15 cellular contexts compared by ENCODE assay signal in the genomic region with DNA sequence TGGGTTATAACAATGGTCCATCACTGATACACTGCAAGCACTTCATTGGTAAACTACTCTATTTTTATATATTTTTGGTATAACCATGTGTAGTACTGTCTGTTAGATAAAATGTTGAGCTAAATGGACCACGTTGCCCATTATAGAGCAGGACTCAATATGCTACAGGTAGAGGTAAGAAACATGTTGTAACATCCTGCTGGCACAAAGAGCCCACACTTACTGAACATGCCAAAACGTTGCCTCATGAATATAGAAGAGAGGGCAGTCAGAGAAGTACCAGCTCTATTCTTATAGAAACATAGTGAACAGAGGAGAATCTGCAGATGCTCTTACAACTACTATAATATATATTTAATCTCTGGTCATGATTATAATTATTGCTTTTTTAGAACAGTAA. TPM values are rescaled to one million over a fixed set of nuclear protein-coding genes. Genes with fewer than 3 reads are reported as not detected.
DNase-seq lines count a peak whose midpoint lies in the region; ATAC-seq, FAIRE-seq and TF ChIP-seq lines count a peak whose summit lies in the region.
"Had no signal": no experiment of that assay in that cellular context is flagged by ENCODE, and none has a peak within 500 bp of the region (broad histone marks: within the 10 kb centered on the region; RNA-seq: fewer than 3 reads in every experiment).

No MANE protein-coding gene starts in this region.

- H3K27me3 ChIP-seq in breast epithelium (no peaks in the 10 kb centered on the region), left lung (no peaks in the 10 kb centered on the region)

- CTCF ChIA-PET in A549 (lab: Yijun Ruan, JAX), result interaction anchor here (0.9 to 1.6 kb wide), 4 partner anchors 18 to 157 kb away, joined by 3 to 5 read pairs (median 3); no protein-coding TSS in a partner anchor

- no peak for TF ChIP-seq EP300 in A549 (IDR thresholded peaks at IDR 0.05)

- DNase-seq in A549 (ENCODE audit: low read depth in 1 of 2, low spot score in 1 of 2), result no peak
- peak; percentile 28 for DNase-seq in M059J (ENCODE audit: low read depth)
- DNase-seq in breast epithelium (ENCODE audit: low spot score in 2 of 2), result peak in 1 of 2 donors; percentile 51
- no peak for DNase-seq in left lung
- DNase-seq in activated CD4-positive, CD25-positive, alpha-beta regulatory T cell (lab: John Stamatoyannopoulos, UW), result no peak
- no peak for DNase-seq in DMS53 (lab: John Stamatoyannopoulos, UW)
- DNase-seq: AML-193, NCI-H187 treated with DMSO at 0.1 percent for 48 hours, NCI-H2171, NCI-H510A, NCI-H82 had no signal

- no peak for TF ChIP-seq CTCF in A549 (IDR thresholded peaks at IDR 0.05)
- no peak for TF ChIP-seq CTCF in breast epithelium (IDR thresholded peaks at IDR 0.05)
- TF ChIP-seq CTCF in left lung (IDR thresholded peaks at IDR 0.05), result no peak

- TF ChIP-seq POLR2A in A549 (IDR thresholded peaks at IDR 0.05; ENCODE audit: low read length), result no peak
- TF ChIP-seq POLR2A in breast epithelium (IDR thresholded peaks at IDR 0.05), result no peak

- POLR2A ChIA-PET in A549 (lab: Yijun Ruan, JAX), result interaction anchor here (1.2 kb wide), 1 partner anchor 23 kb away, joined by 3 read pairs; no protein-coding TSS in a partner anchor

- H3K9me3 ChIP-seq in A549, result no peaks in the 10 kb centered on the region
- H3K9me3 ChIP-seq in breast epithelium, result no peaks in the 10 kb centered on the region
- H3K9me3 ChIP-seq in left lung, result no peaks in the 10 kb centered on the region

- intact Hi-C loops in breast epithelium (cut with DNase I; ENCODE audit: low total_unique reads) (no loop called here), left lung (cut with DNase I) (no loop called here)

- 35% methylated on average over 2 of the region's 2 CpGs for WGBS in A549 (ENCODE audit: missing lambda C conversion rate)

- H3K4me3 ChIP-seq in A549 (no peak overlapping the region), breast epithelium (no peak overlapping the region), left lung (no peak overlapping the region)
- H3K4me3 ChIP-seq: GM23338 had no signal

- TF ChIP-seq RAD21 in A549 (conservative IDR thresholded peaks at IDR 0.05 in 1 of 2, IDR thresholded peaks at IDR 0.05 in 1 of 2), result no peak

- no peak for ATAC-seq in A549
- peak; percentile 21 for ATAC-seq in left lung
- ATAC-seq in HG03432 (IDR thresholded peaks at IDR 0.05; ENCODE audit: unreplicated experiment), result no peak
- no peak for ATAC-seq in HG03025 (IDR thresholded peaks at IDR 0.05; ENCODE audit: low FRiP score, unreplicated experiment)
- ATAC-seq: GM23338 had no signal

- H3K4me2 ChIP-seq in A549, result peak overlapping the region; percentile 29
- H3K4me2 ChIP-seq: GM23338, KMS-11 had no signal

- peak overlapping the region in 1 of 2 experiments; percentile 23; a peak in 1 of 6 replicates for H3K27ac ChIP-seq in A549
- H3K27ac ChIP-seq in breast epithelium, result peak overlapping the region; percentile 28 to 77
- no peak overlapping the region for H3K27ac ChIP-seq in left lung
- H3K27ac ChIP-seq: KMS-11 had no signal

- H3K4me1 ChIP-seq in A549 (peaks cover 12% of the 10 kb centered on the region), breast epithelium (no peaks in the 10 kb centered on the region), left lung (no peaks in the 10 kb centered on the region)

- H3K36me3 ChIP-seq in breast epithelium, result no peaks in the 10 kb centered on the region
- no peaks in the 10 kb centered on the region for H3K36me3 ChIP-seq in left lung

- no peak for FAIRE-seq in A549 (lab: Jason Lieb, UNC)

TF ChIP-seq in A549, 52 proteins besides CTCF, POLR2A, EP300 and RAD21:
- TF ChIP-seq POLR2AphosphoS2 (conservative IDR thresholded peaks at IDR 0.05; ENCODE audit: low read length) (no peak), RNF2 (IDR thresholded peaks at IDR 0.05; ENCODE audit: borderline replicate concordance, low read depth) (no peak), FOSB (CRISPR knock-in tag; IDR thresholded peaks at IDR 0.05) (no peak), HOXB5 (CRISPR knock-in tag; IDR thresholded peaks at IDR 0.05) (no peak), SREBF2 (IDR thresholded peaks at IDR 0.05) (no peak), ZSCAN20 (CRISPR knock-in tag; IDR thresholded peaks at IDR 0.05) (no peak), PHF8 (IDR thresholded peaks at IDR 0.05; ENCODE audit: borderline replicate concordance, low read depth) (no peak), CBX2 (IDR thresholded peaks at IDR 0.05; ENCODE audit: borderline replicate concordance, low read depth) (no peak), BHLHE40 (IDR thresholded peaks at IDR 0.05; ENCODE audit: low read depth, low read length) (no peak), NFE2L2 (conservative IDR thresholded peaks at IDR 0.05; ENCODE audit: low read length) (no peak), RFX5 (IDR thresholded peaks at IDR 0.05) (no peak), HEYL (CRISPR knock-in tag; IDR thresholded peaks at IDR 0.05) (no peak), KDM1A (IDR thresholded peaks at IDR 0.05; ENCODE audit: low read depth) (no peak)
- TF ChIP-seq, protein P1, sequence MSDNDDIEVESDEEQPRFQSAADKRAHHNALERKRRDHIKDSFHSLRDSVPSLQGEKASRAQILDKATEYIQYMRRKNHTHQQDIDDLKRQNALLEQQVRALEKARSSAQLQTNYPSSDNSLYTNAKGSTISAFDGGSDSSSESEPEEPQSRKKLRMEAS (IDR thresholded peaks at IDR 0.05), result no peak
- TF ChIP-seq, protein P2, sequence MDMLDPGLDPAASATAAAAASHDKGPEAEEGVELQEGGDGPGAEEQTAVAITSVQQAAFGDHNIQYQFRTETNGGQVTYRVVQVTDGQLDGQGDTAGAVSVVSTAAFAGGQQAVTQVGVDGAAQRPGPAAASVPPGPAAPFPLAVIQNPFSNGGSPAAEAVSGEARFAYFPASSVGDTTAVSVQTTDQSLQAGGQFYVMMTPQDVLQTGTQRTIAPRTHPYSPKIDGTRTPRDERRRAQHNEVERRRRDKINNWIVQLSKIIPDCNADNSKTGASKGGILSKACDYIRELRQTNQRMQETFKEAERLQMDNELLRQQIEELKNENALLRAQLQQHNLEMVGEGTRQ (IDR thresholded peaks at IDR 0.05), result no peak
TF ChIP-seq in A549: peak in this region for 0.

RNA-seq across cellular contexts. Expression of a gene that starts 18.4 kb away (rescaled TPM):
- polyA plus RNA-seq in A549 (2011; rRNA removed) (161 and 165 TPM in 2 replicates), A549 (2017; fragmentation: RNase III; extraction: RNeasy Plus Mini Kit Qiagen cat#74134 plus additional on column Dnase treatment) (65.1 to 77.9 TPM (median 72.3 TPM) in 3 replicates)
- polyA plus RNA-seq in A549 (2012; cell fraction: cytosol; rRNA removed), result 35.2 and 44.0 TPM in 2 replicates
- polyA plus RNA-seq in A549 (2012; cell fraction: nucleus; rRNA removed), result 33.9 and 45.5 TPM in 2 replicates
- polyA minus RNA-seq in A549 (2011; rRNA and poly(A)+ RNA removed), result 417 and 431 TPM in 2 replicates
- total RNA-seq in M059J (2014; rRNA removed; shearing (Covaris generic)), result 131 and 199 TPM in 2 replicates
- total RNA-seq in breast epithelium (10 to 100 TPM; 25.8 to 85.6 (median 40.6) TPM), left lung (10 to 100 TPM; 70.0 to 89.3 TPM)

Comparison
In these comparisons a context has a peak if more than half of its experiments do, and no peak if none do; other contexts are left out.
1. H3K27ac ChIP-seq: peak in breast epithelium (2 of 2); none in left lung (0 of 2).